ENCODE assay signal across 8 cellular contexts in genomic region chrX:129980540-129981206, GRCh38. TPM values are rescaled to one million over a fixed set of nuclear protein-coding genes. Genes with fewer than 3 reads are reported as not detected.
DNase-seq lines count a peak whose midpoint lies in the region; ATAC-seq and TF ChIP-seq lines count a peak whose summit lies in the region.

No MANE protein-coding gene starts in this region.

- in situ Hi-C loops in GM13977 (cut with MboI; ENCODE audit: low pct_unique_long_range_greater_than_20kb, low sequenced_read_pairs, unreplicated experiment): no loop called here

- H3K9me3 Mint-ChIP-seq in endodermal cell (peaks cover 38% of the 10 kb centered on the region), natural killer cell (no peaks in the 10 kb centered on the region)

- ATAC-seq in RWPE2 (ENCODE audit: low read depth) (peak; percentile 40), natural killer cell (no peak), HG03280 (IDR thresholded peaks at IDR 0.05; ENCODE audit: unreplicated experiment) (no peak), HG03108 (IDR thresholded peaks at IDR 0.05; ENCODE audit: unreplicated experiment) (no peak), GM21723 (IDR thresholded peaks at IDR 0.05; ENCODE audit: unreplicated experiment) (no peak), GM19397 (IDR thresholded peaks at IDR 0.05; ENCODE audit: unreplicated experiment) (no peak)

- H3K9ac ChIP-seq in endodermal cell (ENCODE audit: extremely low read depth, low read length, poor library complexity, severe bottlenecking): no peak overlapping the region

- H3K36me3 Mint-ChIP-seq in endodermal cell (ENCODE audit: low read depth) (no peaks in the 10 kb centered on the region), natural killer cell (no peaks in the 10 kb centered on the region)

- H3K27ac ChIP-seq in RWPE2 (ENCODE audit: poor library complexity, severe bottlenecking) (no peak overlapping the region), endodermal cell (ENCODE audit: low read depth, low read length) (no peak overlapping the region)

- H3K4me3 ChIP-seq in RWPE2 (ENCODE audit: severe bottlenecking): no peak overlapping the region
- H3K4me3 ChIP-seq in endodermal cell (ENCODE audit: low read length): peak overlapping the region; percentile 75

- intact Hi-C loops in natural killer cell (cut with micrococcal nuclease): loop anchor here (5.0 kb wide), 1 partner anchor 48 kb away; no protein-coding TSS in a partner anchor

- DNase-seq in GM13977 (ENCODE audit: low spot score) (peak; percentile 64), RWPE2 (ENCODE audit: low spot score) (no peak), endodermal cell (peak; percentile 81), natural killer cell (peak; percentile 17)

- H3K4me3 Mint-ChIP-seq in endodermal cell (no peak overlapping the region), natural killer cell (no peak overlapping the region)

- H3K36me3 ChIP-seq in RWPE2 (ENCODE audit: low read depth): no peaks in the 10 kb centered on the region
- H3K36me3 ChIP-seq in endodermal cell (ENCODE audit: control insufficient read depth, insufficient read depth, low read length): no peaks in the 10 kb centered on the region

- H3K27me3 ChIP-seq in RWPE2 (ENCODE audit: insufficient read depth, poor library complexity, severe bottlenecking): no peaks in the 10 kb centered on the region
- peaks cover 19% of the 10 kb centered on the region for H3K27me3 ChIP-seq in endodermal cell (ENCODE audit: control insufficient read depth, insufficient read depth, low read length, poor library complexity, severe bottlenecking)

- no peak for TF ChIP-seq CTCF in GM13977 (IDR thresholded peaks at IDR 0.05; ENCODE audit: extremely low read depth, insufficient read depth, missing control alignments)
- no peak for TF ChIP-seq CTCF in RWPE2 (IDR thresholded peaks at IDR 0.05; ENCODE audit: poor library complexity, severe bottlenecking)
- TF ChIP-seq CTCF in endodermal cell (conservative IDR thresholded peaks at IDR 0.05): no peak
- no peak for TF ChIP-seq CTCF in natural killer cell (IDR thresholded peaks at IDR 0.05)

- H3K27me3 Mint-ChIP-seq in endodermal cell (ENCODE audit: insufficient read depth) (peaks cover 55% of the 10 kb centered on the region), natural killer cell (ENCODE audit: low read depth in 2 of 2) (no peaks in the 10 kb centered on the region)

- no peaks in the 10 kb centered on the region for H3K4me1 ChIP-seq in RWPE2 (ENCODE audit: insufficient read depth, poor library complexity, severe bottlenecking)
- no peaks in the 10 kb centered on the region for H3K4me1 ChIP-seq in endodermal cell (ENCODE audit: control insufficient read depth, insufficient read depth, low read length)

- H3K27ac Mint-ChIP-seq in endodermal cell (no peak overlapping the region), natural killer cell (peak overlapping the region in 1 of 2 donors; percentile 47)

- H3K4me1 Mint-ChIP-seq in endodermal cell (peaks cover 5% of the 10 kb centered on the region), natural killer cell (peaks cover 7 to 23% of the 10 kb centered on the region in 2 donors)

- no peaks in the 10 kb centered on the region for H3K9me3 ChIP-seq in RWPE2 (ENCODE audit: severe bottlenecking)
- no peaks in the 10 kb centered on the region for H3K9me3 ChIP-seq in endodermal cell (ENCODE audit: control insufficient read depth, low read length)

- WGBS in endodermal cell (ENCODE audit: insufficient coverage in 1 of 2, insufficient read length in 1 of 2), 2 experiments: 0% methylated on average over 68 of the region's 79 CpGs; no CpG with 5 or more reads in 1 of the 2 experiments

RNA-seq across cellular contexts. Expression of gene BCORL1, which starts 1.8 kb away (rescaled TPM):
- total RNA-seq in endodermal cell: 10 to 100 TPM; 24.5 to 29.9 TPM
- 22.2 TPM for polyA plus RNA-seq in endodermal cell (2013, experiment 1 of 2)
- polyA plus RNA-seq in endodermal cell (2013, experiment 2 of 2): 20.2 TPM
- total RNA-seq in natural killer cell: 10 to 100 TPM in 1 of 3 donors, 1 to 10 TPM in 2; 6.5 to 10.5 (median 9.9) TPM
